Comparison of ENCODE assay signal across 1 cellular context in genomic region chr1:24364975-24365678, GRCh38.
A peak's percentile ranks its signal among the peaks of the same experiment; 100 is the strongest.
TF ChIP-seq lines count a peak whose summit lies in the region.

No MANE protein-coding gene starts in this region.

TF ChIP-seq in HEK293, 187 proteins besides CTCF, POLR2A, EP300 and RAD21 (continued from another document):
- peak; percentile 40; the same call in 1 of the 2 replicates for TF ChIP-seq ZBTB48 (tag by site-specific recombination; IDR thresholded peaks at IDR 0.05)
- TF ChIP-seq ZNF692 (tag by site-specific recombination; IDR thresholded peaks at IDR 0.05), result 0 out of 2 replicates have a peak, but pooled peaks have one; percentile 34
